10 cellular contexts compared by ENCODE assay signal in the genomic region with DNA sequence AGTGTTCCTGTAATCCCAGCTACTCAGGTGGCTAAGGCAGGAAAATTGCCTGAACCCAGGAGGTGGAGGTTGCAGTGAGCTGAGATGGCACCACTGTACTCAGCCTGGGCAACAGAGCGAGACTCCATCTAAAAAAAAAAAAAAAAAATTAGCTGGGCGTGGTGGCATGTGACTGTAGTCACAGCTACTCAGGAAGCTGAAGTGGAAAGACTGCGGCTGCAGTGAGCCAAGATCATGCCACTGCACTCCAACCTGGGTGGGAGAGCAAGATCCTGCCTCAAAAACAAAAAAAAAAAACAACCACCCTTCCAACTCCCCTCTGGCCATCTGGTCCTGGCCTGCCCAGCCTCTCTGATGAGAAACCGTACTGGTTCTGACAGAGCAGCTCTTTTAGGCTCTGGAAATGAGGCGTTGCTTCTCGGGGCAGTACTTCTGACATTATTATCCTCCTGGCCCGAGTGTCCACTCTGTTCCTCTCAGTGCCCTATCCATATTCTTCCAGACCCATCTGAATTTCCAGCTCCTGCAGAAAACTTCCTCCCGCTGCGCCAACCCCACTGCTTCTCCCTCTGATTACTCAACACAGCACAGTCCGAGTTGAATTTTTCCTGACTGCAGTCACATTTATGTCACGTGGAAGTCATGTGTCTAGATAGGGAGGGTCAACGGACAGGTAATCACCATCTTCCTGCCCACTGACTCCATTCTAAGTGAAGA. TPM values are rescaled to one million over a fixed set of nuclear protein-coding genes. Genes with fewer than 3 reads are reported as not detected.
DNase-seq lines count a peak whose midpoint lies in the region; ATAC-seq, FAIRE-seq and TF ChIP-seq lines count a peak whose summit lies in the region.
"Had no signal": no experiment of that assay in that cellular context is flagged by ENCODE, and none has a peak within 500 bp of the region (broad histone marks: within the 10 kb centered on the region; RNA-seq: fewer than 3 reads in every experiment).

No MANE protein-coding gene starts in this region.

- no peak overlapping the region for H3K4me2 ChIP-seq in K562 (ENCODE audit: insufficient read depth, low read length)

- H3K4me1 ChIP-seq in K562 (replicated peaks in 1 of 2; ENCODE audit: control insufficient read depth in 2 of 2, insufficient read depth in 2 of 2, low read length in 2 of 2) (peaks cover 10 to 34% of the 10 kb centered on the region in 2 experiments; a peak in 4 of 5 replicates), small intestine (ENCODE audit: control insufficient read depth in 2 of 2, insufficient read depth in 1 of 2, low read depth in 1 of 2, low read length in 1 of 2) (peaks cover 0 to 2% of the 10 kb centered on the region in 2 donors)

- H3K27me3 ChIP-seq in K562 (ENCODE audit: control insufficient read depth in 2 of 2, insufficient read depth in 2 of 2, low read length in 2 of 2) (no peaks in the 10 kb centered on the region), small intestine (ENCODE audit: control insufficient read depth in 2 of 2, insufficient read depth in 2 of 2, low read length in 2 of 2) (no peaks in the 10 kb centered on the region)
- H3K27me3 ChIP-seq: neutrophil had no signal

- ATAC-seq in K562 (peak; percentile 37), left ventricle myocardium superior (peak; percentile 57)

- 49% methylated on average over 9 of the region's 12 CpGs for WGBS in K562 (ENCODE audit: insufficient coverage, low coverage, missing lambda C conversion rate)
- WGBS in small intestine, 3 donors, result 38 to 48% (median 44%) methylated on average over 11 to 12 of the region's 12 CpGs

- peaks cover 60% of the 10 kb centered on the region for H3K79me2 ChIP-seq in K562 (ENCODE audit: control insufficient read depth, insufficient read depth, low read length)

- no peak for TF ChIP-seq RAD21 in K562 (CRISPR knock-in tag; conservative IDR thresholded peaks at IDR 0.05 in 1 of 2, IDR thresholded peaks at IDR 0.05 in 1 of 2)

- H3K4me3 ChIP-seq in K562 (no peak overlapping the region), small intestine (ENCODE audit: low read depth in 1 of 2, low read length in 2 of 2) (no peak overlapping the region)

- in situ Hi-C loops in K562 (cut with MboI), result no loop called here

- POLR2A ChIA-PET in K562 (lab: Yijun Ruan, JAX), result interaction anchor here (0.5 to 2.3 kb wide), 10 partner anchors 9 to 1003 kb away, joined by 3 to 9 read pairs (median 4); no protein-coding TSS in a partner anchor

- DNase-seq in HPDE6-E6E7 (ENCODE audit: extremely low spot score), result peak; percentile 86
- no peak for DNase-seq in K562 (ENCODE audit: extremely low read depth in 1 of 4, low spot score in 3 of 4)
- DNase-seq in left ventricle myocardium superior, result no peak
- DNase-seq in small intestine, result peak; percentile 76
- no peak for DNase-seq in stimulated activated CD4-positive, alpha-beta T cell treated with anti-CD3 and anti-CD28 coated beads, Interleukin-12 subunit alpha, Interleukin-12 subunit beta, amount 100 ng/mL, for 4 hours
- DNase-seq in DMS79 (lab: John Stamatoyannopoulos, UW), result no peak
- no peak for DNase-seq in NOMO-1 treated with DMSO at 0.1 percent for 48 hours (lab: John Stamatoyannopoulos, UW; ENCODE audit: unreplicated experiment)
- no peak for DNase-seq in activated CD8-positive, alpha-beta memory T cell treated with anti-CD3 and anti-CD28 coated beads, Interleukin-2, amount 50 U/mL, for 4 hours

- H3K36me3 ChIP-seq in K562 (ENCODE audit: control insufficient read depth, insufficient read depth, low read length), result peaks cover 67% of the 10 kb centered on the region
- H3K36me3 ChIP-seq in small intestine (ENCODE audit: control insufficient read depth in 2 of 2, insufficient read depth in 2 of 2, low read length in 2 of 2), result peaks cover 7 to 8% of the 10 kb centered on the region in 2 donors

- BruUV-seq in K562 (replicated peaks; lab: Mats Ljungman, UMichigan), result no TSS peak

- H4K20me1 ChIP-seq in K562 (replicated peaks; ENCODE audit: control insufficient read depth, insufficient read depth, low read length), result peaks cover 29% of the 10 kb centered on the region

- no peak overlapping the region for H2AFZ ChIP-seq in K562 (ENCODE audit: low read depth, low read length)

- FAIRE-seq in K562 (lab: Jason Lieb, UNC) (no peak), small intestine (lab: Jason Lieb, UNC) (no peak)
- FAIRE-seq: GM18507 had no signal

- TF ChIP-seq EP300 in K562 (IDR thresholded peaks at IDR 0.05; ENCODE audit: low read length), result no peak

- intact Hi-C loops in K562 (cut with micrococcal nuclease), result no loop called here
- intact Hi-C loops in left ventricle myocardium superior (cut with micrococcal nuclease), result no loop called here

- H3K9ac ChIP-seq in K562 (ENCODE audit: insufficient read depth in 1 of 2, low read depth in 2 of 2, low read length in 2 of 2), result peak overlapping the region in 1 of 2 experiments; percentile 68; a peak in 1 of 4 replicates

- no peak for TF ChIP-seq CTCF in K562 (IDR thresholded peaks at IDR 0.05 in 2 of 3, conservative IDR thresholded peaks at IDR 0.05 in 1 of 3; ENCODE audit: insufficient read depth in 2 of 3, low read depth in 1 of 3, low read length in 3 of 3)

- no peaks in the 10 kb centered on the region for H3K9me1 ChIP-seq in K562 (ENCODE audit: control insufficient read depth, insufficient read depth, low read length)

- CTCF ChIA-PET in K562 (lab: Yijun Ruan, JAX; ENCODE audit: low intra/inter-chr PET ratio), result no interaction called here

- no peak for TF ChIP-seq POLR2A in K562 (conservative IDR thresholded peaks at IDR 0.05)

- H3K9me3 ChIP-seq in K562 (replicated peaks; ENCODE audit: control insufficient read depth, insufficient read depth, low read depth, low read length), result no peaks in the 10 kb centered on the region
- no peaks in the 10 kb centered on the region for H3K9me3 ChIP-seq in small intestine (ENCODE audit: control insufficient read depth, low read depth)
- H3K9me3 ChIP-seq: neutrophil had no signal

- H3K27ac ChIP-seq in K562 (ENCODE audit: extremely low read depth, low read depth, low read length) (no peak overlapping the region), small intestine (ENCODE audit: low read depth in 1 of 2, low read length in 1 of 2) (peak overlapping the region in 1 of 2 donors; percentile 3)
- H3K27ac ChIP-seq: neutrophil had no signal

TF ChIP-seq in K562, 482 proteins besides CTCF, POLR2A, EP300 and RAD21 (continues in another document):
- no peak for TF ChIP-seq ZNF644 (tag; IDR thresholded peaks at IDR 0.05; ENCODE audit: low read depth)
- no peak for TF ChIP-seq SETDB1 (IDR thresholded peaks at IDR 0.05; ENCODE audit: low read length)
- TF ChIP-seq, protein P1, sequence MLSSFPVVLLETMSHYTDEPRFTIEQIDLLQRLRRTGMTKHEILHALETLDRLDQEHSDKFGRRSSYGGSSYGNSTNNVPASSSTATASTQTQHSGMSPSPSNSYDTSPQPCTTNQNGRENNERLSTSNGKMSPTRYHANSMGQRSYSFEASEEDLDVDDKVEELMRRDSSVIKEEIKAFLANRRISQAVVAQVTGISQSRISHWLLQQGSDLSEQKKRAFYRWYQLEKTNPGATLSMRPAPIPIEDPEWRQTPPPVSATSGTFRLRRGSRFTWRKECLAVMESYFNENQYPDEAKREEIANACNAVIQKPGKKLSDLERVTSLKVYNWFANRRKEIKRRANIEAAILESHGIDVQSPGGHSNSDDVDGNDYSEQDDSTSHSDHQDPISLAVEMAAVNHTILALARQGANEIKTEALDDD (IDR thresholded peaks at IDR 0.05), result no peak
- no peak for TF ChIP-seq ZNF780A (CRISPR knock-in tag; IDR thresholded peaks at IDR 0.05)

RNA-seq across cellular contexts. Expression of a gene that starts 13.3 kb away (rescaled TPM):
- total RNA-seq in K562 (2011; cell fraction: chromatin; rRNA removed; ENCODE audit: low replicate concordance), result 367 and 371 TPM in 2 replicates
- 182 and 192 TPM in 2 replicates for total RNA-seq in K562 (2011; cell fraction: nucleolus; rRNA removed)
- 271 and 359 TPM in 2 replicates for total RNA-seq in K562 (2011; cell fraction: nucleoplasm; rRNA removed)
- total RNA-seq in K562 (2014; rRNA removed), result 53.3 and 66.3 TPM in 2 replicates
- total RNA-seq in K562 (2014; rRNA removed; fragmentation: Illumina TruSeq; extraction: Trizol), result 64.5 and 78.7 TPM in 2 replicates
- 53.6 and 63.0 TPM in 2 replicates for total RNA-seq in K562 (2015; rRNA removed; fragmentation: Illumina TruSeq; extraction: Trizol)
- total RNA-seq in K562 (2021), result 88.9 and 93.1 TPM in 2 replicates
- 97.5 and 110 TPM in 2 replicates for polyA plus RNA-seq in K562 (2011; rRNA removed)
- polyA plus RNA-seq in K562 (2011; cell fraction: cytosol; rRNA removed), result 43.4 and 61.3 TPM in 2 replicates
- 220 and 244 TPM in 2 replicates for polyA plus RNA-seq in K562 (2011; cell fraction: nucleus; rRNA removed)
- polyA plus RNA-seq in K562 (2012), result 54.5 and 77.0 TPM in 2 replicates
- 99.9 and 133 TPM in 2 replicates for polyA plus RNA-seq in K562 (2014; fragmentation: Illumina TruSeq; extraction: Trizol)
- polyA plus RNA-seq in K562 (2014; fragmentation: Nextera tagmentation; extraction: Ambion mirVana), result 10 to 100 TPM; 11.9 to 15.7 TPM
- 74.6 and 78.4 TPM in 2 replicates for polyA plus RNA-seq in K562 (2014; rRNA removed)
- 87.4 and 89.5 TPM in 2 replicates for polyA minus RNA-seq in K562 (2011; rRNA and poly(A)+ RNA removed)
- 36.8 and 46.2 TPM in 2 replicates for polyA minus RNA-seq in K562 (2011; cell fraction: cytosol; rRNA and poly(A)+ RNA removed)
- polyA minus RNA-seq in K562 (2011; cell fraction: nucleus; rRNA and poly(A)+ RNA removed), result 56.7 and 77.6 TPM in 2 replicates
- total RNA-seq in left ventricle myocardium superior, result 52.1 TPM
- 10 to 100 TPM in 1 of 3 donors, 1 to 10 TPM in 2; 9.2 to 12.5 (median 9.7) TPM for polyA plus RNA-seq in small intestine

RNA-seq across cellular contexts. Expression of a gene that starts 44.0 kb away (rescaled TPM):
- total RNA-seq in K562 (2011; cell fraction: chromatin; rRNA removed; ENCODE audit: low replicate concordance), result 130 and 148 TPM in 2 replicates
- 64.2 and 80.3 TPM in 2 replicates for total RNA-seq in K562 (2011; cell fraction: nucleolus; rRNA removed)
- total RNA-seq in K562 (2011; cell fraction: nucleoplasm; rRNA removed), result 81.6 and 84.3 TPM in 2 replicates
- total RNA-seq in K562 (2014; rRNA removed) (10.3 and 15.6 TPM in 2 replicates), K562 (2014; rRNA removed; fragmentation: Illumina TruSeq; extraction: Trizol) (10.1 and 12.6 TPM in 2 replicates), K562 (2015; rRNA removed; fragmentation: Illumina TruSeq; extraction: Trizol) (15.1 and 17.4 TPM in 2 replicates), K562 (2021) (15.7 and 16.0 TPM in 2 replicates), left ventricle myocardium superior (11.3 TPM)
- polyA plus RNA-seq in K562 (2011; rRNA removed) (17.4 and 33.4 TPM in 2 replicates), K562 (2014; fragmentation: Illumina TruSeq; extraction: Trizol) (17.6 and 18.9 TPM in 2 replicates), K562 (2014; fragmentation: Nextera tagmentation; extraction: Ambion mirVana) (1 to 10 TPM; 3.8 to 7.6 TPM), K562 (2014; rRNA removed) (13.4 and 16.6 TPM in 2 replicates), small intestine (10 to 100 TPM; 15.7 to 18.1 (median 16.5) TPM)
- polyA plus RNA-seq in K562 (2011; cell fraction: cytosol; rRNA removed), result 39.4 and 44.8 TPM in 2 replicates
- 62.0 and 68.1 TPM in 2 replicates for polyA plus RNA-seq in K562 (2011; cell fraction: nucleus; rRNA removed)
- 12.1 and 16.8 TPM in 2 replicates for polyA plus RNA-seq in K562 (2012)
- polyA minus RNA-seq in K562 (2011; rRNA and poly(A)+ RNA removed), result 28.9 and 31.1 TPM in 2 replicates
- polyA minus RNA-seq in K562 (2011; cell fraction: cytosol; rRNA and poly(A)+ RNA removed), result 13.2 and 19.2 TPM in 2 replicates
- polyA minus RNA-seq in K562 (2011; cell fraction: nucleus; rRNA and poly(A)+ RNA removed), result 18.8 and 25.3 TPM in 2 replicates

Comparison
In these comparisons a context has a peak if more than half of its experiments do, and no peak if none do; other contexts are left out.
1. DNase-seq: peak in HPDE6-E6E7 (single experiment) and small intestine (single experiment); none in K562 (0 of 4), left ventricle myocardium superior (single experiment), stimulated activated CD4-positive, alpha-beta T cell treated with anti-CD3 and anti-CD28 coated beads, Interleukin-12 subunit alpha, Interleukin-12 subunit beta, amount 100 ng/mL, for 4 hours (single experiment), DMS79 (single experiment), NOMO-1 treated with DMSO at 0.1 percent for 48 hours (single experiment) and activated CD8-positive, alpha-beta memory T cell treated with anti-CD3 and anti-CD28 coated beads, Interleukin-2, amount 50 U/mL, for 4 hours (single experiment).